In the genomic region with DNA sequence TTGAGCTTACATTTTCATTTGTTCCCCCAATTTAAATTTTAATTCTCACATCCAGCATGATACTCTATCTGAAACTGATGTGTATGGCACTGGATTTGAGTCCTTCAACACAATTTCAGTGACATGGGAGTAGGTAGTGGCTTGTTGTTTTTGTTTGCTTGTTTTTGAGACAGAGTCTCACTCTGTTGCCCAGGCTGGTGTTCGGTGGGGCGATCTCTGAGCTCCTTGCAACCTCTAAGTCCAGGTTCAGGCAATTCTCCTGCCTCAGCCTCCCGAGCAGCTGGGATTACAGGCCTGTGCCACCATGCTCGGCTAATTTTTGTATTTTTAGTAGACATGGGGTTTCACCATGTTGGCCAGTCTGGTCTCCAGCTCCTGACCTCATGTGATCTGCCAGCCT, we compare ENCODE assay signal across 1 cellular context.
A peak's percentile ranks its signal among the peaks of the same experiment; 100 is the strongest.
TF ChIP-seq lines count a peak whose summit lies in the region.

No MANE protein-coding gene starts in this region.

TF ChIP-seq in HepG2, 621 proteins besides CTCF, POLR2A, EP300 and RAD21:
- TF ChIP-seq, protein P1, sequence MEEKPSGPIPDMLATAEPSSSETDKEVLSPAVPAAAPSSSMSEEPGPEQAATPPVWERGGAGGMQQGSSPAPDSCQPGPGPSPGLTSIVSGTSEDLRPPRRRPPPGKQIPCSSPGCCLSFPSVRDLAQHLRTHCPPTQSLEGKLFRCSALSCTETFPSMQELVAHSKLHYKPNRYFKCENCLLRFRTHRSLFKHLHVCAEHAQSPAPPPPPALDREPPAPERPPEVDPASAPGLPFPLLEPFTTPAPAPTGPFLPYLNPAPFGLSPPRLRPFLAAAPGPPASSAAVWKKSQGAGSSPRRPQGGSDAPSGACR (CRISPR knock-in tag; IDR thresholded peaks at IDR 0.05): peak; percentile 14; the same call in 1 of the 2 replicates
- peak; percentile 11; the same call in 1 of the 2 replicates for TF ChIP-seq YEATS4 (CRISPR knock-in tag; IDR thresholded peaks at IDR 0.05; ENCODE audit: borderline replicate concordance)
- peak; percentile 9; the same call in 1 of the 2 replicates for TF ChIP-seq SAP130 (CRISPR knock-in tag; IDR thresholded peaks at IDR 0.05; ENCODE audit: low read depth)
- TF ChIP-seq, protein P2, sequence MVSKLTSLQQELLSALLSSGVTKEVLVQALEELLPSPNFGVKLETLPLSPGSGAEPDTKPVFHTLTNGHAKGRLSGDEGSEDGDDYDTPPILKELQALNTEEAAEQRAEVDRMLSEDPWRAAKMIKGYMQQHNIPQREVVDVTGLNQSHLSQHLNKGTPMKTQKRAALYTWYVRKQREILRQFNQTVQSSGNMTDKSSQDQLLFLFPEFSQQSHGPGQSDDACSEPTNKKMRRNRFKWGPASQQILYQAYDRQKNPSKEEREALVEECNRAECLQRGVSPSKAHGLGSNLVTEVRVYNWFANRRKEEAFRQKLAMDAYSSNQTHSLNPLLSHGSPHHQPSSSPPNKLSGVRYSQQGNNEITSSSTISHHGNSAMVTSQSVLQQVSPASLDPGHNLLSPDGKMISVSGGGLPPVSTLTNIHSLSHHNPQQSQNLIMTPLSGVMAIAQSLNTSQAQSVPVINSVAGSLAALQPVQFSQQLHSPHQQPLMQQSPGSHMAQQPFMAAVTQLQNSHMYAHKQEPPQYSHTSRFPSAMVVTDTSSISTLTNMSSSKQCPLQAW (CRISPR knock-in tag; IDR thresholded peaks at IDR 0.05): 0 out of 2 replicates have a peak, but pooled peaks have one; percentile 7
- TF ChIP-seq, protein P3, sequence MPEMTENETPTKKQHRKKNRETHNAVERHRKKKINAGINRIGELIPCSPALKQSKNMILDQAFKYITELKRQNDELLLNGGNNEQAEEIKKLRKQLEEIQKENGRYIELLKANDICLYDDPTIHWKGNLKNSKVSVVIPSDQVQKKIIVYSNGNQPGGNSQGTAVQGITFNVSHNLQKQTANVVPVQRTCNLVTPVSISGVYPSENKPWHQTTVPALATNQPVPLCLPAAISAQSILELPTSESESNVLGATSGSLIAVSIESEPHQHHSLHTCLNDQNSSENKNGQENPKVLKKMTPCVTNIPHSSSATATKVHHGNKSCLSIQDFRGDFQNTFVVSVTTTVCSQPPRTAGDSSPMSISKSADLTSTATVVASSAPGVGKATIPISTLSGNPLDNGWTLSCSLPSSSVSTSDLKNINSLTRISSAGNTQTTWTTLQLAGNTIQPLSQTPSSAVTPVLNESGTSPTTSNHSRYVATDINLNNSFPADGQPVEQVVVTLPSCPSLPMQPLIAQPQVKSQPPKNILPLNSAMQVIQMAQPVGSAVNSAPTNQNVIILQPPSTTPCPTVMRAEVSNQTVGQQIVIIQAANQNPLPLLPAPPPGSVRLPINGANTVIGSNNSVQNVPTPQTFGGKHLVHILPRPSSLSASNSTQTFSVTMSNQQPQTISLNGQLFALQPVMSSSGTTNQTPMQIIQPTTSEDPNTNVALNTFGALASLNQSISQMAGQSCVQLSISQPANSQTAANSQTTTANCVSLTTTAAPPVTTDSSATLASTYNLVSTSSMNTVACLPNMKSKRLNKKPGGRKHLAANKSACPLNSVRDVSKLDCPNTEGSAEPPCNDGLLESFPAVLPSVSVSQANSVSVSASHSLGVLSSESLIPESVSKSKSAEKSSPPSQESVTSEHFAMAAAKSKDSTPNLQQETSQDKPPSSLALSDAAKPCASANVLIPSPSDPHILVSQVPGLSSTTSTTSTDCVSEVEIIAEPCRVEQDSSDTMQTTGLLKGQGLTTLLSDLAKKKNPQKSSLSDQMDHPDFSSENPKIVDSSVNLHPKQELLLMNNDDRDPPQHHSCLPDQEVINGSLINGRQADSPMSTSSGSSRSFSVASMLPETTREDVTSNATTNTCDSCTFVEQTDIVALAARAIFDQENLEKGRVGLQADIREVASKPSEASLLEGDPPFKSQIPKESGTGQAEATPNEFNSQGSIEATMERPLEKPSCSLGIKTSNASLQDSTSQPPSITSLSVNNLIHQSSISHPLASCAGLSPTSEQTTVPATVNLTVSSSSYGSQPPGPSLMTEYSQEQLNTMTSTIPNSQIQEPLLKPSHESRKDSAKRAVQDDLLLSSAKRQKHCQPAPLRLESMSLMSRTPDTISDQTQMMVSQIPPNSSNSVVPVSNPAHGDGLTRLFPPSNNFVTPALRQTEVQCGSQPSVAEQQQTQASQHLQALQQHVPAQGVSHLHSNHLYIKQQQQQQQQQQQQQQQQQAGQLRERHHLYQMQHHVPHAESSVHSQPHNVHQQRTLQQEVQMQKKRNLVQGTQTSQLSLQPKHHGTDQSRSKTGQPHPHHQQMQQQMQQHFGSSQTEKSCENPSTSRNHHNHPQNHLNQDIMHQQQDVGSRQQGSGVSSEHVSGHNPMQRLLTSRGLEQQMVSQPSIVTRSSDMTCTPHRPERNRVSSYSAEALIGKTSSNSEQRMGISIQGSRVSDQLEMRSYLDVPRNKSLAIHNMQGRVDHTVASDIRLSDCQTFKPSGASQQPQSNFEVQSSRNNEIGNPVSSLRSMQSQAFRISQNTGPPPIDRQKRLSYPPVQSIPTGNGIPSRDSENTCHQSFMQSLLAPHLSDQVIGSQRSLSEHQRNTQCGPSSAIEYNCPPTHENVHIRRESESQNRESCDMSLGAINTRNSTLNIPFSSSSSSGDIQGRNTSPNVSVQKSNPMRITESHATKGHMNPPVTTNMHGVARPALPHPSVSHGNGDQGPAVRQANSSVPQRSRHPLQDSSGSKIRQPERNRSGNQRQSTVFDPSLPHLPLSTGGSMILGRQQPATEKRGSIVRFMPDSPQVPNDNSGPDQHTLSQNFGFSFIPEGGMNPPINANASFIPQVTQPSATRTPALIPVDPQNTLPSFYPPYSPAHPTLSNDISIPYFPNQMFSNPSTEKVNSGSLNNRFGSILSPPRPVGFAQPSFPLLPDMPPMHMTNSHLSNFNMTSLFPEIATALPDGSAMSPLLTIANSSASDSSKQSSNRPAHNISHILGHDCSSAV (CRISPR knock-in tag; IDR thresholded peaks at IDR 0.05; ENCODE audit: borderline replicate concordance): 0 out of 2 replicates have a peak, but pooled peaks have one; percentile 19
- TF ChIP-seq ELF3 (CRISPR knock-in tag; IDR thresholded peaks at IDR 0.05): 0 out of 2 replicates have a peak, but pooled peaks have one; percentile 7
- 0 out of 2 replicates have a peak, but pooled peaks have one; percentile 11 for TF ChIP-seq ZFY (CRISPR knock-in tag; IDR thresholded peaks at IDR 0.05)
- 0 out of 2 replicates have a peak, but pooled peaks have one; percentile 18 for TF ChIP-seq ZNF607 (CRISPR knock-in tag; IDR thresholded peaks at IDR 0.05; ENCODE audit: borderline replicate concordance)
- peak; percentile 79 for TF ChIP-seq ZNF121 (CRISPR knock-in tag; IDR thresholded peaks at IDR 0.05)
